7 cellular contexts compared by ENCODE assay signal in genomic region chr2:40244251-40245010, GRCh38.
DNase-seq lines count a peak whose midpoint lies in the region; ATAC-seq and TF ChIP-seq lines count a peak whose summit lies in the region.

No MANE protein-coding gene starts in this region.

- H3K27me3 Mint-ChIP-seq in nephron progenitor cell (ENCODE audit: low read depth, poor library complexity) = peaks cover 3% of the 10 kb centered on the region

- H3K79me2 ChIP-seq in KMS-11 (ENCODE audit: insufficient read depth, low read depth) = no peaks in the 10 kb centered on the region

- no peak overlapping the region for H3K4me2 ChIP-seq in KMS-11

- no peaks in the 10 kb centered on the region for H4K20me1 ChIP-seq in KMS-11 (ENCODE audit: insufficient read depth)

- no peaks in the 10 kb centered on the region for H3K36me3 Mint-ChIP-seq in nephron progenitor cell (ENCODE audit: low read depth)

- no peak overlapping the region for H3K27ac ChIP-seq in KMS-11

- no peak overlapping the region for H3K9ac ChIP-seq in KMS-11

- peak overlapping the region; percentile 59 for H3K27ac Mint-ChIP-seq in nephron progenitor cell

- peak; percentile 92 for ATAC-seq in GM21367 (IDR thresholded peaks at IDR 0.05; ENCODE audit: unreplicated experiment)

- H3K4me1 ChIP-seq in KMS-11 (ENCODE audit: low read depth, poor library complexity, severe bottlenecking) = peaks cover 3% of the 10 kb centered on the region

- peaks cover 33% of the 10 kb centered on the region for H3K4me1 Mint-ChIP-seq in nephron progenitor cell

- H2AFZ ChIP-seq in KMS-11 (ENCODE audit: low read depth) = no peak overlapping the region

- H3K4me3 ChIP-seq in KMS-11 (IDR thresholded peaks at IDR 0.05; ENCODE audit: insufficient read depth, low read depth, low read length) = no peak overlapping the region

- peak; percentile 68 for DNase-seq in ELF-1 (ENCODE audit: low read depth, low spot score)
- peak; percentile 61 for DNase-seq in RPMI8226
- DNase-seq in fibroblast of gingiva (ENCODE audit: low read depth) = peak; percentile 57
- peak; percentile 27 for DNase-seq in nephron progenitor cell
- DNase-seq in activated CD8-positive, alpha-beta memory T cell treated with anti-CD3 and anti-CD28 coated beads, Interleukin-2, amount 50 U/mL, for 4 hours = no peak

- H3K36me3 ChIP-seq in KMS-11 (ENCODE audit: insufficient read depth) = no peaks in the 10 kb centered on the region

- H3K27me3 ChIP-seq in KMS-11 (ENCODE audit: insufficient read depth, low read depth) = no peaks in the 10 kb centered on the region

- no peak overlapping the region for H3K4me3 Mint-ChIP-seq in nephron progenitor cell

- peak; percentile 69 for TF ChIP-seq CTCF in KMS-11 (conservative IDR thresholded peaks at IDR 0.05; ENCODE audit: low read depth, low read length)
- peak; percentile 26 for TF ChIP-seq CTCF in nephron progenitor cell (IDR thresholded peaks at IDR 0.05)

- H3K9me3 Mint-ChIP-seq in nephron progenitor cell = no peaks in the 10 kb centered on the region
